1 cellular context compared by ENCODE assay signal in the genomic region with DNA sequence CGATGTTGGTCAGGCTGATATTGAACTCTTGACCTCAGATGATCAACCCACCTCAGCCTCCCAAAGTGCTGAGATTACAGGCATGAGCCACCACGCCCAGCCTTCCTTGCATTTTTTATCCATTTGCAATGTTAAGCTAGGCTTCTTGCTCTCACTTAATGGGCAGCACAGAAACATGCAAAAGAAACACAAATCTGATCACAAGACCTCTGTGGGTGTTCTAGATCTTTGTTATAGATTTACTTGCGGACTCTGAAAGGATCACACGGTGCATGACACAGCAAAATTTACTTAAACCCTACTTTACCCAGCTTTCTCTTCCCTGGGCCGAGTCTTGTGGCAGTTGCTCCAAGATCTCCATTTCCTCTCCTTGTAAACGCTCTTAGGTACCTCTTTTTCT.
TF ChIP-seq lines count a peak whose summit lies in the region.

No MANE protein-coding gene starts in this region.

TF ChIP-seq in HepG2, 621 proteins besides CTCF, POLR2A, EP300 and RAD21:
- no peak for TF ChIP-seq PRMT3 (CRISPR knock-in tag; IDR thresholded peaks at IDR 0.05; ENCODE audit: borderline replicate concordance, low read depth)
- TF ChIP-seq NFE2L2 (IDR thresholded peaks at IDR 0.05; ENCODE audit: low read length): peak; percentile 79
- TF ChIP-seq, protein P1, sequence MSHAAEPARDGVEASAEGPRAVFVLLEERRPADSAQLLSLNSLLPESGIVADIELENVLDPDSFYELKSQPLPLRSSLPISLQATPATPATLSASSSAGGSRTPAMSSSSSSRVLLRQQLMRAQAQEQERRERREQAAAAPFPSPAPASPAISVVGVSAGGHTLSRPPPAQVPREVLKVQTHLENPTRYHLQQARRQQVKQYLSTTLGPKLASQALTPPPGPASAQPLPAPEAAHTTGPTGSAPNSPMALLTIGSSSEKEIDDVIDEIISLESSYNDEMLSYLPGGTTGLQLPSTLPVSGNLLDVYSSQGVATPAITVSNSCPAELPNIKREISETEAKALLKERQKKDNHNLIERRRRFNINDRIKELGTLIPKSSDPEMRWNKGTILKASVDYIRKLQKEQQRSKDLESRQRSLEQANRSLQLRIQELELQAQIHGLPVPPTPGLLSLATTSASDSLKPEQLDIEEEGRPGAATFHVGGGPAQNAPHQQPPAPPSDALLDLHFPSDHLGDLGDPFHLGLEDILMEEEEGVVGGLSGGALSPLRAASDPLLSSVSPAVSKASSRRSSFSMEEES (CRISPR knock-in tag; IDR thresholded peaks at IDR 0.05): no peak
- TF ChIP-seq ONECUT2 (CRISPR knock-in tag; IDR thresholded peaks at IDR 0.05): no peak
